11 cellular contexts compared by ENCODE assay signal in the genomic region with DNA sequence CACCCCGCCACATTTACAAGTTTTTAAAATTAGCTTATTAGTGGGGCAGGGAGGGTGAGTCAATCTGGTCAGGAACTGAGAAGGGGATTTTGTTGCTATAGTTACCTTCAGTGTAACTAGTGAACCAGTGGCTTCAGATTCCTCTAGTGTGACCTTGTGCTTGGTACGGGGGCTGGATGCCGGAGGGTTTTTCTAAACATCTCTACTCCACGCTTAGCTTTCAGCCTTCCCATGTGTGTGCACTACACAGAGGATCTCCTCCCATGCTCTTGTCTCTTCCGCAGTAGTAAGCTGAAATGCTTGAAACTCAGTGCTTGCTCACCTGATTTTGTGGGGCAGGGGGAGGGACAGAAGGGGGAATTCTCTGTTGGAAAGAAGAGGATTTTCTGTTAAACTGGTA.
DNase-seq lines count a peak whose midpoint lies in the region; ATAC-seq and TF ChIP-seq lines count a peak whose summit lies in the region.
"Had no signal": no experiment of that assay in that cellular context is flagged by ENCODE, and none has a peak within 500 bp of the region (broad histone marks: within the 10 kb centered on the region; RNA-seq: fewer than 3 reads in every experiment).

No MANE protein-coding gene starts in this region.

- H3K36me3 Mint-ChIP-seq in IgD-negative memory B cell (peaks cover 14% of the 10 kb centered on the region), memory B cell (peaks cover 12% of the 10 kb centered on the region)

- H3K27ac ChIP-seq in dorsolateral prefrontal cortex: no peak overlapping the region
- no peak overlapping the region for H3K27ac ChIP-seq in right atrium auricular region
- H3K27ac ChIP-seq: KMS-11 had no signal

- peak overlapping the region; percentile 82 to 94 (median 93) for H3K27ac Mint-ChIP-seq in IgD-negative memory B cell
- H3K27ac Mint-ChIP-seq in memory B cell: peak overlapping the region; percentile 99
- H3K27ac Mint-ChIP-seq: activated naive CD8-positive, alpha-beta T cell treated with anti-CD3 and anti-CD28 coated beads, Interleukin-2, amount 10 ng/mL, durations not matched to agents 7 days and 5 days had no signal

- peaks cover 0 to 4% of the 10 kb centered on the region in 2 donors for H3K9me3 ChIP-seq in right atrium auricular region

- H3K9me3 Mint-ChIP-seq in IgD-negative memory B cell (peaks cover 0 to 2% (median 0%) of the 10 kb centered on the region in 3 donors), memory B cell (peaks cover 2% of the 10 kb centered on the region)

- no peaks in the 10 kb centered on the region for H3K36me3 ChIP-seq in right atrium auricular region

- H3K4me3 ChIP-seq in dorsolateral prefrontal cortex: no peak overlapping the region
- no peak overlapping the region for H3K4me3 ChIP-seq in right atrium auricular region

- H3K4me1 Mint-ChIP-seq in IgD-negative memory B cell (peaks cover 60 to 72% (median 66%) of the 10 kb centered on the region in 3 donors), memory B cell (peaks cover 47% of the 10 kb centered on the region)

- intact Hi-C loops in dorsolateral prefrontal cortex (cut with DNase I): no loop called here

- DNase-seq in memory B cell (ENCODE audit: low spot score in 2 of 2) (peak; percentile 55 to 69), dorsolateral prefrontal cortex (no peak), LoVo (ENCODE audit: low spot score) (no peak), right atrium auricular region (ENCODE audit: low spot score) (no peak), C1 segment of cervical spinal cord (lab: John Stamatoyannopoulos, UW) (no peak)
- DNase-seq: activated naive CD8-positive, alpha-beta T cell treated with anti-CD3 and anti-CD28 coated beads, Interleukin-2, amount 10 ng/mL, durations not matched to agents 7 days and 5 days had no signal

- peak; percentile 97 for ATAC-seq in GM18511 (IDR thresholded peaks at IDR 0.05; ENCODE audit: unreplicated experiment)
- ATAC-seq in GM21723 (IDR thresholded peaks at IDR 0.05; ENCODE audit: unreplicated experiment): peak; percentile 94
- peak; percentile 96 for ATAC-seq in memory B cell (ENCODE audit: low read depth)

- H3K4me3 Mint-ChIP-seq in IgD-negative memory B cell (peak overlapping the region; percentile 70 to 91 (median 81)), memory B cell (peak overlapping the region; percentile 82)
- H3K4me3 Mint-ChIP-seq: activated naive CD8-positive, alpha-beta T cell treated with anti-CD3 and anti-CD28 coated beads, Interleukin-2, amount 10 ng/mL, durations not matched to agents 7 days and 5 days; nephron had no signal

- peaks cover 0 to 4% (median 0%) of the 10 kb centered on the region in 45 donors for H3K27me3 ChIP-seq in dorsolateral prefrontal cortex
- H3K27me3 ChIP-seq in right atrium auricular region: no peaks in the 10 kb centered on the region

- H3K27me3 Mint-ChIP-seq in IgD-negative memory B cell: no peaks in the 10 kb centered on the region
- H3K27me3 Mint-ChIP-seq in memory B cell: no peaks in the 10 kb centered on the region
- H3K27me3 Mint-ChIP-seq: activated naive CD8-positive, alpha-beta T cell treated with anti-CD3 and anti-CD28 coated beads, Interleukin-2, amount 10 ng/mL, durations not matched to agents 7 days and 5 days had no signal

- no peaks in the 10 kb centered on the region for H3K4me1 ChIP-seq in right atrium auricular region

- TF ChIP-seq CTCF in dorsolateral prefrontal cortex (IDR thresholded peaks at IDR 0.05 in 54 of 56, conservative IDR thresholded peaks at IDR 0.05 in 2 of 56; ENCODE audit: low read depth in 1 of 56, partially characterized antibody in 56 of 56): no peak
- TF ChIP-seq CTCF in right atrium auricular region (IDR thresholded peaks at IDR 0.05): no peak

Comparison
In these comparisons a context has a peak if more than half of its experiments do, and no peak if none do; other contexts are left out.
1. DNase-seq: peak in memory B cell (2 of 2); none in dorsolateral prefrontal cortex (0 of 10), LoVo (single experiment), right atrium auricular region (single experiment) and C1 segment of cervical spinal cord (0 of 14).
2. Peak in every context shown above with its lines, with median percentiles within 50 percentile points of each other: ATAC-seq.